In genomic region chr10:124917168-124917938, GRCh38 we compare ENCODE assay signal across 8 cellular contexts. TPM values are rescaled to one million over a fixed set of nuclear protein-coding genes. Genes with fewer than 3 reads are reported as not detected.
DNase-seq lines count a peak whose midpoint lies in the region; ATAC-seq, FAIRE-seq and TF ChIP-seq lines count a peak whose summit lies in the region.

No MANE protein-coding gene starts in this region.

- peak overlapping the region; percentile 92 for H3K4me3 ChIP-seq in BJ (ENCODE audit: low read depth, low read length)
- peak overlapping the region; percentile 87 for H3K4me3 ChIP-seq in SK-N-MC
- peak overlapping the region; percentile 94 for H3K4me3 ChIP-seq in astrocyte of the cerebellum (ENCODE audit: low read depth, low read length)
- H3K4me3 ChIP-seq in iPS-15b (ENCODE audit: low read depth, low read length): peak overlapping the region; percentile 91
- peak overlapping the region; percentile 72 to 94 (median 87) for H3K4me3 ChIP-seq in sigmoid colon

- H3K27me3 ChIP-seq in BJ (ENCODE audit: control insufficient read depth, insufficient read depth, low read length): no peaks in the 10 kb centered on the region
- H3K27me3 ChIP-seq in iPS-15b (ENCODE audit: control insufficient read depth, insufficient read depth, low read length): no peaks in the 10 kb centered on the region
- no peaks in the 10 kb centered on the region for H3K27me3 ChIP-seq in sigmoid colon

- no peak for FAIRE-seq in HTR-8/SVneo (lab: Jason Lieb, UNC)

- CTCF ChIA-PET in BJ (lab: Yijun Ruan, JAX): interaction anchor here (0.6 to 1.2 kb wide), 2 partner anchors 67 to 88 kb away, joined by 3 read pairs; no protein-coding TSS in a partner anchor

- TF ChIP-seq POLR2A in sigmoid colon (IDR thresholded peaks at IDR 0.05): peak in 1 of 2 donors; percentile 44

- in situ Hi-C loops in astrocyte of the cerebellum (cut with HindIII; ENCODE audit: low sequenced_read_pairs): no loop called here

- ATAC-seq in GM19035 (IDR thresholded peaks at IDR 0.05; ENCODE audit: unreplicated experiment) (peak; percentile 34), HG03442 (IDR thresholded peaks at IDR 0.05; ENCODE audit: unreplicated experiment) (peak; percentile 31)

- H3K27ac ChIP-seq in SK-N-MC: peak overlapping the region; percentile 25; the same call in 1 of the 2 replicates
- peak overlapping the region; percentile 93 to 100 (median 96) for H3K27ac ChIP-seq in sigmoid colon

- no peaks in the 10 kb centered on the region for H3K9me3 ChIP-seq in SK-N-MC (ENCODE audit: low read depth, low read length)
- no peaks in the 10 kb centered on the region for H3K9me3 ChIP-seq in iPS-15b (ENCODE audit: control insufficient read depth, insufficient read depth, low read length)
- H3K9me3 ChIP-seq in sigmoid colon: no peaks in the 10 kb centered on the region

- TF ChIP-seq CTCF in BJ (IDR thresholded peaks at IDR 0.05; ENCODE audit: insufficient read depth, low read depth, low read length) (no peak), astrocyte of the cerebellum (IDR thresholded peaks at IDR 0.05; ENCODE audit: low read depth, low read length, missing control alignments) (no peak), sigmoid colon (IDR thresholded peaks at IDR 0.05) (no peak)

- H3K4me1 ChIP-seq in iPS-15b (ENCODE audit: control insufficient read depth, insufficient read depth, low read length) (peaks cover 2% of the 10 kb centered on the region), sigmoid colon (peaks cover 0 to 48% (median 41%) of the 10 kb centered on the region in 4 donors)

- TF ChIP-seq EP300 in sigmoid colon (IDR thresholded peaks at IDR 0.05): no peak

- peak overlapping the region; percentile 82 for H3K9ac ChIP-seq in SK-N-MC (ENCODE audit: insufficient read length)
- H3K9ac ChIP-seq in iPS-15b (ENCODE audit: low read depth, low read length): peak overlapping the region; percentile 94

- 0% methylated on average over 81 of the region's 81 CpGs for WGBS in sigmoid colon, 2 donors

- POLR2A ChIA-PET in BJ (lab: Charles Lee): no interaction called here

- DNase-seq in BJ (ENCODE audit: low read depth) (no peak), SK-N-MC (ENCODE audit: low read depth, low spot score) (no peak), astrocyte of the cerebellum (ENCODE audit: low read depth) (no peak), sigmoid colon (peak; percentile 81), HTR-8/SVneo (ENCODE audit: insufficient read length, low spot score) (no peak)

- no peaks in the 10 kb centered on the region for H3K36me3 ChIP-seq in BJ (ENCODE audit: control insufficient read depth, insufficient read depth, low read length)
- no peaks in the 10 kb centered on the region for H3K36me3 ChIP-seq in SK-N-MC (ENCODE audit: insufficient read depth, low read length)
- no peaks in the 10 kb centered on the region for H3K36me3 ChIP-seq in iPS-15b (ENCODE audit: control insufficient read depth, insufficient read depth, low read length)
- no peaks in the 10 kb centered on the region for H3K36me3 ChIP-seq in sigmoid colon

- intact Hi-C loops in sigmoid colon (cut with DNase I): loop anchor here (5.0 to 10.0 kb wide), 6 partner anchors 40 to 385 kb away; partner anchors contain the start of gene FAM53B

RNA-seq across cellular contexts. Expression of gene ZRANB1, which starts 24.6 kb away (rescaled TPM):
- polyA plus RNA-seq in BJ (2011; rRNA removed): 9.3 and 15.9 TPM in 2 replicates
- 13.6 and 14.3 TPM in 2 replicates for polyA minus RNA-seq in BJ (2011; rRNA and poly(A)+ RNA removed)
- 10 to 100 TPM; 38.0 to 49.0 (median 41.0) TPM for total RNA-seq in sigmoid colon
- 1 to 10 TPM; 6.7 to 9.6 (median 7.6) TPM for polyA plus RNA-seq in sigmoid colon
